Comparison of ENCODE assay signal across 1 cellular context in genomic region chr7:135977020-135977741, GRCh38.
TF ChIP-seq lines count a peak whose summit lies in the region.

TSS of gene MTPN (minus strand) at chr7:135977359. CDS start at chr7:135977100, 259 bp downstream.

TF ChIP-seq in HepG2, 621 proteins besides CTCF, POLR2A, EP300 and RAD21 (continued from another document):
- peak; percentile 75; the same call in 1 of the 2 replicates for TF ChIP-seq KDM5B (CRISPR knock-in tag; IDR thresholded peaks at IDR 0.05; ENCODE audit: borderline replicate concordance)
- TF ChIP-seq ZFAT (CRISPR knock-in tag; conservative IDR thresholded peaks at IDR 0.05), result no peak
- TF ChIP-seq ATF5 (CRISPR knock-in tag; IDR thresholded peaks at IDR 0.05; ENCODE audit: low read depth), result no peak
- 0 out of 2 replicates have a peak, but pooled peaks have one; percentile 24 for TF ChIP-seq ZNF792 (CRISPR knock-in tag; IDR thresholded peaks at IDR 0.05)
- peak; percentile 98 for TF ChIP-seq GABPB1 (CRISPR knock-in tag; IDR thresholded peaks at IDR 0.05)
- no peak for TF ChIP-seq ZNF296 (CRISPR knock-in tag; conservative IDR thresholded peaks at IDR 0.05)
- no peak for TF ChIP-seq HOXA7 (CRISPR knock-in tag; IDR thresholded peaks at IDR 0.05)
- TF ChIP-seq NONO (IDR thresholded peaks at IDR 0.05), result no peak
- TF ChIP-seq NONO (CRISPR knock-in tag; conservative IDR thresholded peaks at IDR 0.05), result peak; percentile 52; the same call in 1 of the 2 replicates
- no peak; the same call in none of the 2 replicates for TF ChIP-seq FOSL2 (CRISPR knock-in tag; IDR thresholded peaks at IDR 0.05)
- peak; percentile 66; the same call in 1 of the 2 replicates for TF ChIP-seq HOXA3 (CRISPR knock-in tag; IDR thresholded peaks at IDR 0.05)
- no peak for TF ChIP-seq PCBP1 (IDR thresholded peaks at IDR 0.05; ENCODE audit: borderline replicate concordance, low read depth, low read length)
- no peak for TF ChIP-seq ZNF451 (CRISPR knock-in tag; IDR thresholded peaks at IDR 0.05)
- no peak for TF ChIP-seq ONECUT2 (CRISPR knock-in tag; IDR thresholded peaks at IDR 0.05)
- TF ChIP-seq NAIF1 (CRISPR knock-in tag; IDR thresholded peaks at IDR 0.05; ENCODE audit: borderline replicate concordance), result no peak
- TF ChIP-seq AKNA (CRISPR knock-in tag; IDR thresholded peaks at IDR 0.05; ENCODE audit: borderline replicate concordance), result no peak
- TF ChIP-seq SP4 (CRISPR knock-in tag; IDR thresholded peaks at IDR 0.05), result peak; percentile 62
- TF ChIP-seq REL (CRISPR knock-in tag; conservative IDR thresholded peaks at IDR 0.05), result no peak
- TF ChIP-seq ZBTB49 (CRISPR knock-in tag; IDR thresholded peaks at IDR 0.05; ENCODE audit: borderline replicate concordance), result no peak
TF ChIP-seq in HepG2: peak in this region for 189.
